Comparison of ENCODE assay signal across 1 cellular context in genomic region chr6:26199773-26200728, GRCh38.
TF ChIP-seq lines count a peak whose summit lies in the region.

No MANE protein-coding gene starts in this region.

TF ChIP-seq in K562, 482 proteins besides CTCF, POLR2A, EP300 and RAD21 (continued from another document and continues in another):
- 0 out of 2 replicates have a peak, but pooled peaks have one; percentile 17 for TF ChIP-seq ZNF224 (CRISPR knock-in tag; IDR thresholded peaks at IDR 0.05)
- peak; percentile 76 for TF ChIP-seq POLR2AphosphoS5 (IDR thresholded peaks at IDR 0.05; ENCODE audit: control insufficient read depth, insufficient read depth, low read depth, low read length)
- TF ChIP-seq SAFB2 (IDR thresholded peaks at IDR 0.05; ENCODE audit: borderline replicate concordance, low read depth, low read length, severe bottlenecking), result peak; percentile 91
- TF ChIP-seq FOXO4 (CRISPR knock-in tag; IDR thresholded peaks at IDR 0.05), result no peak
- no peak for TF ChIP-seq ZNF668 (CRISPR knock-in tag; IDR thresholded peaks at IDR 0.05)
- 0 out of 2 replicates have a peak, but pooled peaks have one; percentile 79 for TF ChIP-seq RHOXF2B (CRISPR knock-in tag; conservative IDR thresholded peaks at IDR 0.05)
- no peak for TF ChIP-seq IRF2 (CRISPR knock-in tag; IDR thresholded peaks at IDR 0.05)
- TF ChIP-seq BRD4 (IDR thresholded peaks at IDR 0.05), result peak; percentile 92
- 0 out of 2 replicates have a peak, but pooled peaks have one; percentile 27 for TF ChIP-seq PTRF (tag; IDR thresholded peaks at IDR 0.05)
- peak; percentile 55; the same call in 1 of the 2 replicates for TF ChIP-seq ZFP30 (CRISPR knock-in tag; IDR thresholded peaks at IDR 0.05; ENCODE audit: borderline replicate concordance)
- TF ChIP-seq, protein P1, sequence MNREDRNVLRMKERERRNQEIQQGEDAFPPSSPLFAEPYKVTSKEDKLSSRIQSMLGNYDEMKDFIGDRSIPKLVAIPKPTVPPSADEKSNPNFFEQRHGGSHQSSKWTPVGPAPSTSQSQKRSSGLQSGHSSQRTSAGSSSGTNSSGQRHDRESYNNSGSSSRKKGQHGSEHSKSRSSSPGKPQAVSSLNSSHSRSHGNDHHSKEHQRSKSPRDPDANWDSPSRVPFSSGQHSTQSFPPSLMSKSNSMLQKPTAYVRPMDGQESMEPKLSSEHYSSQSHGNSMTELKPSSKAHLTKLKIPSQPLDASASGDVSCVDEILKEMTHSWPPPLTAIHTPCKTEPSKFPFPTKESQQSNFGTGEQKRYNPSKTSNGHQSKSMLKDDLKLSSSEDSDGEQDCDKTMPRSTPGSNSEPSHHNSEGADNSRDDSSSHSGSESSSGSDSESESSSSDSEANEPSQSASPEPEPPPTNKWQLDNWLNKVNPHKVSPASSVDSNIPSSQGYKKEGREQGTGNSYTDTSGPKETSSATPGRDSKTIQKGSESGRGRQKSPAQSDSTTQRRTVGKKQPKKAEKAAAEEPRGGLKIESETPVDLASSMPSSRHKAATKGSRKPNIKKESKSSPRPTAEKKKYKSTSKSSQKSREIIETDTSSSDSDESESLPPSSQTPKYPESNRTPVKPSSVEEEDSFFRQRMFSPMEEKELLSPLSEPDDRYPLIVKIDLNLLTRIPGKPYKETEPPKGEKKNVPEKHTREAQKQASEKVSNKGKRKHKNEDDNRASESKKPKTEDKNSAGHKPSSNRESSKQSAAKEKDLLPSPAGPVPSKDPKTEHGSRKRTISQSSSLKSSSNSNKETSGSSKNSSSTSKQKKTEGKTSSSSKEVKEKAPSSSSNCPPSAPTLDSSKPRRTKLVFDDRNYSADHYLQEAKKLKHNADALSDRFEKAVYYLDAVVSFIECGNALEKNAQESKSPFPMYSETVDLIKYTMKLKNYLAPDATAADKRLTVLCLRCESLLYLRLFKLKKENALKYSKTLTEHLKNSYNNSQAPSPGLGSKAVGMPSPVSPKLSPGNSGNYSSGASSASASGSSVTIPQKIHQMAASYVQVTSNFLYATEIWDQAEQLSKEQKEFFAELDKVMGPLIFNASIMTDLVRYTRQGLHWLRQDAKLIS (CRISPR knock-in tag; IDR thresholded peaks at IDR 0.05), result 0 out of 2 replicates have a peak, but pooled peaks have one; percentile 67
- TF ChIP-seq ZNF277 (CRISPR knock-in tag; IDR thresholded peaks at IDR 0.05; ENCODE audit: borderline replicate concordance), result no peak
- TF ChIP-seq, protein P2, sequence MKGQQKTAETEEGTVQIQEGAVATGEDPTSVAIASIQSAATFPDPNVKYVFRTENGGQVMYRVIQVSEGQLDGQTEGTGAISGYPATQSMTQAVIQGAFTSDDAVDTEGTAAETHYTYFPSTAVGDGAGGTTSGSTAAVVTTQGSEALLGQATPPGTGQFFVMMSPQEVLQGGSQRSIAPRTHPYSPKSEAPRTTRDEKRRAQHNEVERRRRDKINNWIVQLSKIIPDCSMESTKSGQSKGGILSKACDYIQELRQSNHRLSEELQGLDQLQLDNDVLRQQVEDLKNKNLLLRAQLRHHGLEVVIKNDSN (CRISPR knock-in tag; IDR thresholded peaks at IDR 0.05), result no peak
- TF ChIP-seq ZNF551 (CRISPR knock-in tag; IDR thresholded peaks at IDR 0.05), result peak; percentile 82
- TF ChIP-seq FOXK2 (conservative IDR thresholded peaks at IDR 0.05 in 1 of 2, IDR thresholded peaks at IDR 0.05 in 1 of 2; ENCODE audit: low read depth in 2 of 2), result no peak
- TF ChIP-seq, protein P3, sequence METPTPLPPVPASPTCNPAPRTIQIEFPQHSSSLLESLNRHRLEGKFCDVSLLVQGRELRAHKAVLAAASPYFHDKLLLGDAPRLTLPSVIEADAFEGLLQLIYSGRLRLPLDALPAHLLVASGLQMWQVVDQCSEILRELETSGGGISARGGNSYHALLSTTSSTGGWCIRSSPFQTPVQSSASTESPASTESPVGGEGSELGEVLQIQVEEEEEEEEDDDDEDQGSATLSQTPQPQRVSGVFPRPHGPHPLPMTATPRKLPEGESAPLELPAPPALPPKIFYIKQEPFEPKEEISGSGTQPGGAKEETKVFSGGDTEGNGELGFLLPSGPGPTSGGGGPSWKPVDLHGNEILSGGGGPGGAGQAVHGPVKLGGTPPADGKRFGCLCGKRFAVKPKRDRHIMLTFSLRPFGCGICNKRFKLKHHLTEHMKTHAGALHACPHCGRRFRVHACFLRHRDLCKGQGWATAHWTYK (CRISPR knock-in tag; IDR thresholded peaks at IDR 0.05), result peak; percentile 12; the same call in 1 of the 2 replicates
- TF ChIP-seq, protein P4, sequence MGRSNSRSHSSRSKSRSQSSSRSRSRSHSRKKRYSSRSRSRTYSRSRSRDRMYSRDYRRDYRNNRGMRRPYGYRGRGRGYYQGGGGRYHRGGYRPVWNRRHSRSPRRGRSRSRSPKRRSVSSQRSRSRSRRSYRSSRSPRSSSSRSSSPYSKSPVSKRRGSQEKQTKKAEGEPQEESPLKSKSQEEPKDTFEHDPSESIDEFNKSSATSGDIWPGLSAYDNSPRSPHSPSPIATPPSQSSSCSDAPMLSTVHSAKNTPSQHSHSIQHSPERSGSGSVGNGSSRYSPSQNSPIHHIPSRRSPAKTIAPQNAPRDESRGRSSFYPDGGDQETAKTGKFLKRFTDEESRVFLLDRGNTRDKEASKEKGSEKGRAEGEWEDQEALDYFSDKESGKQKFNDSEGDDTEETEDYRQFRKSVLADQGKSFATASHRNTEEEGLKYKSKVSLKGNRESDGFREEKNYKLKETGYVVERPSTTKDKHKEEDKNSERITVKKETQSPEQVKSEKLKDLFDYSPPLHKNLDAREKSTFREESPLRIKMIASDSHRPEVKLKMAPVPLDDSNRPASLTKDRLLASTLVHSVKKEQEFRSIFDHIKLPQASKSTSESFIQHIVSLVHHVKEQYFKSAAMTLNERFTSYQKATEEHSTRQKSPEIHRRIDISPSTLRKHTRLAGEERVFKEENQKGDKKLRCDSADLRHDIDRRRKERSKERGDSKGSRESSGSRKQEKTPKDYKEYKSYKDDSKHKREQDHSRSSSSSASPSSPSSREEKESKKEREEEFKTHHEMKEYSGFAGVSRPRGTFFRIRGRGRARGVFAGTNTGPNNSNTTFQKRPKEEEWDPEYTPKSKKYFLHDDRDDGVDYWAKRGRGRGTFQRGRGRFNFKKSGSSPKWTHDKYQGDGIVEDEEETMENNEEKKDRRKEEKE (IDR thresholded peaks at IDR 0.05; ENCODE audit: borderline replicate concordance in 1 of 2, control insufficient read depth in 1 of 2, low read depth in 2 of 2, low read length in 1 of 2), result peak in 1 of 2 experiments; percentile 87; a peak in 1 of 4 replicates
- TF ChIP-seq, protein P5, sequence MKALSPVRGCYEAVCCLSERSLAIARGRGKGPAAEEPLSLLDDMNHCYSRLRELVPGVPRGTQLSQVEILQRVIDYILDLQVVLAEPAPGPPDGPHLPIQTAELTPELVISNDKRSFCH (CRISPR knock-in tag; IDR thresholded peaks at IDR 0.05), result no peak
- TF ChIP-seq, protein P5 (tag; IDR thresholded peaks at IDR 0.05), result 0 out of 2 replicates have a peak, but pooled peaks have one; percentile 0
- TF ChIP-seq, protein P6, sequence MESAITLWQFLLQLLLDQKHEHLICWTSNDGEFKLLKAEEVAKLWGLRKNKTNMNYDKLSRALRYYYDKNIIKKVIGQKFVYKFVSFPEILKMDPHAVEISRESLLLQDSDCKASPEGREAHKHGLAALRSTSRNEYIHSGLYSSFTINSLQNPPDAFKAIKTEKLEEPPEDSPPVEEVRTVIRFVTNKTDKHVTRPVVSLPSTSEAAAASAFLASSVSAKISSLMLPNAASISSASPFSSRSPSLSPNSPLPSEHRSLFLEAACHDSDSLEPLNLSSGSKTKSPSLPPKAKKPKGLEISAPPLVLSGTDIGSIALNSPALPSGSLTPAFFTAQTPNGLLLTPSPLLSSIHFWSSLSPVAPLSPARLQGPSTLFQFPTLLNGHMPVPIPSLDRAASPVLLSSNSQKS (CRISPR knock-in tag; IDR thresholded peaks at IDR 0.05), result 0 out of 2 replicates have a peak, but pooled peaks have one; percentile 80
- peak; percentile 85 for TF ChIP-seq RBM39 (optimal IDR thresholded peaks at IDR 0.05; ENCODE audit: low read depth, low read length)
- TF ChIP-seq L3MBTL2 (IDR thresholded peaks at IDR 0.05), result no peak; the same call in none of the 2 replicates
- TF ChIP-seq, protein P7, sequence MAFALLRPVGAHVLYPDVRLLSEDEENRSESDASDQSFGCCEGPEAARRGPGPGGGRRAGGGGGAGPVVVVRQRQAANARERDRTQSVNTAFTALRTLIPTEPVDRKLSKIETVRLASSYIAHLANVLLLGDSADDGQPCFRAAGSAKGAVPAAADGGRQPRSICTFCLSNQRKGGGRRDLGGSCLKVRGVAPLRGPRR (CRISPR knock-in tag; IDR thresholded peaks at IDR 0.05), result no peak
- TF ChIP-seq SMAD4 (CRISPR knock-in tag; conservative IDR thresholded peaks at IDR 0.05), result 0 out of 2 replicates have a peak, but pooled peaks have one; percentile 38
- TF ChIP-seq, protein P8, sequence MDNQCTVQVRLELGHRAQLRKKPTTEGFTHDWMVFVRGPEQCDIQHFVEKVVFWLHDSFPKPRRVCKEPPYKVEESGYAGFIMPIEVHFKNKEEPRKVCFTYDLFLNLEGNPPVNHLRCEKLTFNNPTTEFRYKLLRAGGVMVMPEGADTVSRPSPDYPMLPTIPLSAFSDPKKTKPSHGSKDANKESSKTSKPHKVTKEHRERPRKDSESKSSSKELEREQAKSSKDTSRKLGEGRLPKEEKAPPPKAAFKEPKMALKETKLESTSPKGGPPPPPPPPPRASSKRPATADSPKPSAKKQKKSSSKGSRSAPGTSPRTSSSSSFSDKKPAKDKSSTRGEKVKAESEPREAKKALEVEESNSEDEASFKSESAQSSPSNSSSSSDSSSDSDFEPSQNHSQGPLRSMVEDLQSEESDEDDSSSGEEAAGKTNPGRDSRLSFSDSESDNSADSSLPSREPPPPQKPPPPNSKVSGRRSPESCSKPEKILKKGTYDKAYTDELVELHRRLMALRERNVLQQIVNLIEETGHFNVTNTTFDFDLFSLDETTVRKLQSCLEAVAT (IDR thresholded peaks at IDR 0.05), result peak; percentile 92 to 96
- no peak for TF ChIP-seq PHTF2 (CRISPR knock-in tag; IDR thresholded peaks at IDR 0.05)
- TF ChIP-seq FOSL1 (tag; conservative IDR thresholded peaks at IDR 0.05), result peak; percentile 27; the same call in 1 of the 2 replicates
- peak; percentile 73 for TF ChIP-seq MAFG (tag; conservative IDR thresholded peaks at IDR 0.05)
- TF ChIP-seq ZNF431 (CRISPR knock-in tag; IDR thresholded peaks at IDR 0.05), result peak; percentile 81; the same call in 1 of the 2 replicates
- TF ChIP-seq, protein P9, sequence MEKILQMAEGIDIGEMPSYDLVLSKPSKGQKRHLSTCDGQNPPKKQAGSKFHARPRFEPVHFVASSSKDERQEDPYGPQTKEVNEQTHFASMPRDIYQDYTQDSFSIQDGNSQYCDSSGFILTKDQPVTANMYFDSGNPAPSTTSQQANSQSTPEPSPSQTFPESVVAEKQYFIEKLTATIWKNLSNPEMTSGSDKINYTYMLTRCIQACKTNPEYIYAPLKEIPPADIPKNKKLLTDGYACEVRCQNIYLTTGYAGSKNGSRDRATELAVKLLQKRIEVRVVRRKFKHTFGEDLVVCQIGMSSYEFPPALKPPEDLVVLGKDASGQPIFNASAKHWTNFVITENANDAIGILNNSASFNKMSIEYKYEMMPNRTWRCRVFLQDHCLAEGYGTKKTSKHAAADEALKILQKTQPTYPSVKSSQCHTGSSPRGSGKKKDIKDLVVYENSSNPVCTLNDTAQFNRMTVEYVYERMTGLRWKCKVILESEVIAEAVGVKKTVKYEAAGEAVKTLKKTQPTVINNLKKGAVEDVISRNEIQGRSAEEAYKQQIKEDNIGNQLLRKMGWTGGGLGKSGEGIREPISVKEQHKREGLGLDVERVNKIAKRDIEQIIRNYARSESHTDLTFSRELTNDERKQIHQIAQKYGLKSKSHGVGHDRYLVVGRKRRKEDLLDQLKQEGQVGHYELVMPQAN (IDR thresholded peaks at IDR 0.05; ENCODE audit: borderline replicate concordance), result peak; percentile 39; the same call in 1 of the 2 replicates
- TF ChIP-seq LEF1 (IDR thresholded peaks at IDR 0.05), result peak; percentile 33; the same call in 1 of the 2 replicates
- no peak for TF ChIP-seq SRSF1 (IDR thresholded peaks at IDR 0.05; ENCODE audit: low read depth, low read length)
- no peak for TF ChIP-seq PHF8 (IDR thresholded peaks at IDR 0.05; ENCODE audit: borderline replicate concordance, low read length)
- TF ChIP-seq PTBP1 (IDR thresholded peaks at IDR 0.05; ENCODE audit: low read depth, low read length), result no peak
- TF ChIP-seq FOXK1 (CRISPR knock-in tag; IDR thresholded peaks at IDR 0.05; ENCODE audit: borderline replicate concordance), result 0 out of 2 replicates have a peak, but pooled peaks have one; percentile 63
